In the genomic region with DNA sequence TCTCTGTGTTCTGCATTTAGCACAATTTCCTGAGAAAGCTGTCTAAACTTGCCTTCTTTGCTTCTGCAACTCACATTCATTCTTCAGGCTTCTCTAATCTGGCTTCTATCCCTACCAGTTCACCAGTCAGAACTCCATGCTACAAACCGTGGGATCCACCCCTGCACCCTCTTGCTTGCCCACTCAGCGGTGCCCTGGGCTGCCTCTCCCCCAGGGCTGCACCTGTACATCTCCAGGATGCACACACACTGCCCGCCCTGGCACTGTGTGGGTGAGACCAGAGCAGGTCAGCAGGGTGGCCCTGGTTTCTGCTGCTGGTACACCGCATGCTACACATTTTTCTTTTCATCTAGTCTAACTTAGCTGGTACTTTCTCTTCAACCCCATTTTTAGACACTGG, we compare ENCODE assay signal across 16 cellular contexts.
DNase-seq lines count a peak whose midpoint lies in the region; ATAC-seq lines count a peak whose summit lies in the region.
"Had no signal": no experiment of that assay in that cellular context is flagged by ENCODE, and none has a peak within 500 bp of the region (broad histone marks: within the 10 kb centered on the region; RNA-seq: fewer than 3 reads in every experiment).

No MANE protein-coding gene starts in this region.

- H3K79me1 ChIP-seq in mesenchymal stem cell (replicated peaks; ENCODE audit: low read length, poor library complexity, severe bottlenecking) = peaks cover 7% of the 10 kb centered on the region

- H2AFZ ChIP-seq in mesenchymal stem cell (ENCODE audit: low read depth, low read length) = no peak overlapping the region

- H2BK120ac ChIP-seq in mesenchymal stem cell (ENCODE audit: low read depth, low read length) = peak overlapping the region; percentile 89

- no peak overlapping the region for H2BK15ac ChIP-seq in mesenchymal stem cell (ENCODE audit: low read depth, poor library complexity, severe bottlenecking)

- H3K36me3 ChIP-seq in mesenchymal stem cell (ENCODE audit: control insufficient read depth in 1 of 2, insufficient read depth in 2 of 2, low read depth in 1 of 2, low read length in 2 of 2) = no peaks in the 10 kb centered on the region
- H3K36me3 ChIP-seq in stomach smooth muscle (ENCODE audit: control insufficient read depth in 2 of 2, insufficient read depth in 2 of 2, low read length in 2 of 2) = no peaks in the 10 kb centered on the region
- H3K36me3 ChIP-seq: brain microvascular endothelial cell had no signal

- peak overlapping the region; percentile 75 for H3K27ac Mint-ChIP-seq in activated CD8-positive, alpha-beta memory T cell treated with anti-CD3 and anti-CD28 coated beads, Interleukin-2, amount 10 ng/mL, durations not matched to agents 7 days and 5 days
- H3K27ac Mint-ChIP-seq in activated naive CD8-positive, alpha-beta T cell treated with anti-CD3 and anti-CD28 coated beads, Interleukin-2, amount 10 ng/mL, durations not matched to agents 7 days and 5 days = peak overlapping the region; percentile 90
- H3K27ac Mint-ChIP-seq: activated naive CD8-positive, alpha-beta T cell had no signal

- no peak overlapping the region for H3K4me3 ChIP-seq in mesenchymal stem cell (ENCODE audit: insufficient read depth in 1 of 2, low read depth in 1 of 2, low read length in 2 of 2)
- no peak overlapping the region for H3K4me3 ChIP-seq in stomach smooth muscle (ENCODE audit: low read length in 2 of 2)

- H3K27me3 ChIP-seq in mesenchymal stem cell (ENCODE audit: control insufficient read depth in 1 of 2, insufficient read depth in 1 of 2, low read length in 2 of 2) (no peaks in the 10 kb centered on the region), stomach smooth muscle (ENCODE audit: control insufficient read depth in 1 of 2, insufficient read depth in 2 of 2, low read length in 2 of 2) (no peaks in the 10 kb centered on the region)
- H3K27me3 ChIP-seq: brain microvascular endothelial cell had no signal

- no peak for ATAC-seq in activated CD8-positive, alpha-beta memory T cell treated with anti-CD3 and anti-CD28 coated beads, Interleukin-2, amount 10 ng/mL, durations not matched to agents 7 days and 5 days
- no peak for ATAC-seq in activated naive CD8-positive, alpha-beta T cell treated with anti-CD3 and anti-CD28 coated beads, Interleukin-2, amount 10 ng/mL, durations not matched to agents 7 days and 5 days (ENCODE audit: low read depth)
- no peak for ATAC-seq in HG03439 (IDR thresholded peaks at IDR 0.05; ENCODE audit: unreplicated experiment)

- peak overlapping the region; percentile 51 to 100 for H2BK12ac ChIP-seq in mesenchymal stem cell (ENCODE audit: low read length in 2 of 2)

- H2BK5ac ChIP-seq in mesenchymal stem cell (ENCODE audit: low read depth, low read length, poor library complexity, severe bottlenecking) = no peak overlapping the region

- peak overlapping the region in 1 of 2 experiments; percentile 91 for H3K14ac ChIP-seq in mesenchymal stem cell (ENCODE audit: low read length in 2 of 2)

- H3K4me1 ChIP-seq in mesenchymal stem cell (ENCODE audit: control insufficient read depth, insufficient read depth, low read depth, low read length) (peaks cover 4% of the 10 kb centered on the region), stomach smooth muscle (ENCODE audit: control insufficient read depth, insufficient read depth, low read length) (peaks cover 34% of the 10 kb centered on the region)

- H3K9me3 ChIP-seq in mesenchymal stem cell (ENCODE audit: control insufficient read depth, low read length) (no peaks in the 10 kb centered on the region), stomach smooth muscle (ENCODE audit: control insufficient read depth in 2 of 2, low read length in 2 of 2) (no peaks in the 10 kb centered on the region)

- no peak overlapping the region for H3K4me2 ChIP-seq in mesenchymal stem cell (ENCODE audit: low read length, poor library complexity, severe bottlenecking)

- peaks cover 28% of the 10 kb centered on the region for H3K4me1 Mint-ChIP-seq in activated CD8-positive, alpha-beta memory T cell treated with anti-CD3 and anti-CD28 coated beads, Interleukin-2, amount 10 ng/mL, durations not matched to agents 7 days and 5 days
- peaks cover 37% of the 10 kb centered on the region for H3K4me1 Mint-ChIP-seq in activated naive CD8-positive, alpha-beta T cell treated with anti-CD3 and anti-CD28 coated beads, Interleukin-2, amount 10 ng/mL, durations not matched to agents 7 days and 5 days

- H3K9ac ChIP-seq in mesenchymal stem cell (ENCODE audit: low read length) (no peak overlapping the region), stomach smooth muscle (ENCODE audit: low read length in 2 of 2) (no peak overlapping the region)

- no peak overlapping the region for H3K4me3 Mint-ChIP-seq in activated CD8-positive, alpha-beta memory T cell treated with anti-CD3 and anti-CD28 coated beads, Interleukin-2, amount 10 ng/mL, durations not matched to agents 7 days and 5 days
- H3K4me3 Mint-ChIP-seq in activated naive CD8-positive, alpha-beta T cell treated with anti-CD3 and anti-CD28 coated beads, Interleukin-2, amount 10 ng/mL, durations not matched to agents 7 days and 5 days = peak overlapping the region; percentile 75

- H3K36me3 Mint-ChIP-seq in activated CD8-positive, alpha-beta memory T cell treated with anti-CD3 and anti-CD28 coated beads, Interleukin-2, amount 10 ng/mL, durations not matched to agents 7 days and 5 days = peaks cover 3% of the 10 kb centered on the region
- H3K36me3 Mint-ChIP-seq in activated naive CD8-positive, alpha-beta T cell treated with anti-CD3 and anti-CD28 coated beads, Interleukin-2, amount 10 ng/mL, durations not matched to agents 7 days and 5 days = peaks cover 16% of the 10 kb centered on the region

- H3K9me3 Mint-ChIP-seq in activated CD8-positive, alpha-beta memory T cell treated with anti-CD3 and anti-CD28 coated beads, Interleukin-2, amount 10 ng/mL, durations not matched to agents 7 days and 5 days (ENCODE audit: low read depth) = no peaks in the 10 kb centered on the region
- peaks cover 8% of the 10 kb centered on the region for H3K9me3 Mint-ChIP-seq in activated naive CD8-positive, alpha-beta T cell treated with anti-CD3 and anti-CD28 coated beads, Interleukin-2, amount 10 ng/mL, durations not matched to agents 7 days and 5 days

- H2AK5ac ChIP-seq in mesenchymal stem cell (ENCODE audit: low read length, severe bottlenecking) = no peak overlapping the region

- peak overlapping the region; percentile 96 to 98 for H3K18ac ChIP-seq in mesenchymal stem cell (ENCODE audit: low read depth in 1 of 2, low read length in 2 of 2)

- peak overlapping the region; percentile 90 for H4K8ac ChIP-seq in mesenchymal stem cell (ENCODE audit: low read length)

- no peaks in the 10 kb centered on the region for H3K27me3 Mint-ChIP-seq in activated CD8-positive, alpha-beta memory T cell treated with anti-CD3 and anti-CD28 coated beads, Interleukin-2, amount 10 ng/mL, durations not matched to agents 7 days and 5 days
- no peaks in the 10 kb centered on the region for H3K27me3 Mint-ChIP-seq in activated naive CD8-positive, alpha-beta T cell treated with anti-CD3 and anti-CD28 coated beads, Interleukin-2, amount 10 ng/mL, durations not matched to agents 7 days and 5 days
- H3K27me3 Mint-ChIP-seq: activated naive CD8-positive, alpha-beta T cell had no signal

- peak overlapping the region in 1 of 2 experiments; percentile 57 for H3K23ac ChIP-seq in mesenchymal stem cell (ENCODE audit: low read length in 2 of 2)

- WGBS in mesenchymal stem cell = 97% methylated on average over 4 of the region's 4 CpGs

- no peak overlapping the region for H3K27ac ChIP-seq in mesenchymal stem cell (ENCODE audit: low read length, poor library complexity, severe bottlenecking)
- peak overlapping the region; percentile 73 for H3K27ac ChIP-seq in stomach smooth muscle (ENCODE audit: low read length)
- H3K27ac ChIP-seq: brain microvascular endothelial cell, epithelial cell of prostate had no signal

- POLR2A ChIA-PET in activated naive CD8-positive, alpha-beta T cell treated with anti-CD3 and anti-CD28 coated beads, Interleukin-2, amount 10 ng/mL, durations not matched to agents 7 days and 5 days (lab: Charles Lee) = interaction anchor here (1.6 kb wide), 1 partner anchor 319 kb away, joined by 3 read pairs; no protein-coding TSS in a partner anchor

- CTCF ChIA-PET in activated CD8-positive, alpha-beta memory T cell treated with anti-CD3 and anti-CD28 coated beads, Interleukin-2, amount 10 ng/mL, durations not matched to agents 7 days and 5 days (lab: Charles Lee) = interaction anchor here (0.7 to 1.6 kb wide), 3 partner anchors 12 to 82 kb away, joined by 3 to 5 read pairs (median 3); no protein-coding TSS in a partner anchor

- DNase-seq in activated CD8-positive, alpha-beta memory T cell treated with anti-CD3 and anti-CD28 coated beads, Interleukin-2, amount 10 ng/mL, durations not matched to agents 7 days and 5 days = no peak
- no peak for DNase-seq in activated CD8-positive, alpha-beta memory T cell treated with anti-CD3 and anti-CD28 coated beads for 24 hours
- DNase-seq in activated naive CD8-positive, alpha-beta T cell treated with anti-CD3 and anti-CD28 coated beads, Interleukin-2, amount 10 ng/mL, durations not matched to agents 7 days and 5 days = no peak
- DNase-seq in mesenchymal stem cell (no peak), NCI-H345 treated with DMSO at 0.1 percent for 48 hours (lab: John Stamatoyannopoulos, UW; ENCODE audit: unreplicated experiment) (no peak), NCI-H1092 (lab: John Stamatoyannopoulos, UW) (no peak)
- DNase-seq: kidney glomerular epithelial cell, NCI-H1417 treated with DMSO at 0.1 percent for 48 hours, NCI-H2171 treated with DMSO at 0.1 percent for 48 hours, NCI-H774, retina had no signal

- H4K91ac ChIP-seq in mesenchymal stem cell (ENCODE audit: low read length) = peak overlapping the region; percentile 99

- peak overlapping the region; percentile 50 to 66 for H3K4ac ChIP-seq in mesenchymal stem cell (ENCODE audit: low read depth in 1 of 2, low read length in 2 of 2)
